In genomic region chr3:70824785-70825184, GRCh38 we compare ENCODE assay signal across 12 cellular contexts.
DNase-seq lines count a peak whose midpoint lies in the region; ATAC-seq and TF ChIP-seq lines count a peak whose summit lies in the region.
"Had no signal": no experiment of that assay in that cellular context is flagged by ENCODE, and none has a peak within 500 bp of the region (broad histone marks: within the 10 kb centered on the region; RNA-seq: fewer than 3 reads in every experiment).

No MANE protein-coding gene starts in this region.

- H3K9me3 Mint-ChIP-seq in stimulated activated memory B cell treated with anti-CD40 and anti-IgM and Interleukin-4, amounts not matched to agents 10 μg/mL and 1 μg/mL and 100 μg/mL, for 72 hours = no peaks in the 10 kb centered on the region
- H3K9me3 Mint-ChIP-seq: activated CD4-positive, alpha-beta memory T cell treated with anti-CD3 and anti-CD28 coated beads for 36 hours had no signal

- H3K36me3 ChIP-seq in RWPE2 (ENCODE audit: low read depth) (no peaks in the 10 kb centered on the region), skeletal muscle satellite cell (ENCODE audit: insufficient read depth, low read length) (no peaks in the 10 kb centered on the region)

- ATAC-seq in RWPE2 (ENCODE audit: low read depth) (peak; percentile 98), HG02623 (IDR thresholded peaks at IDR 0.05; ENCODE audit: unreplicated experiment) (no peak)
- ATAC-seq in stimulated activated memory B cell treated with anti-CD40 and anti-IgM and Interleukin-4, amounts not matched to agents 10 μg/mL and 1 μg/mL and 100 μg/mL, for 72 hours = no peak
- ATAC-seq: psoas muscle had no signal

- no peak overlapping the region for H3K4me3 ChIP-seq in RWPE2 (ENCODE audit: severe bottlenecking)
- no peak overlapping the region for H3K4me3 ChIP-seq in fibroblast of mammary gland (ENCODE audit: control insufficient read depth, low read depth, low read length)
- H3K4me3 ChIP-seq in skeletal muscle satellite cell (ENCODE audit: low read length) = no peak overlapping the region
- H3K4me3 ChIP-seq: psoas muscle had no signal

- DNase-seq in HCEC 1CT = peak; percentile 52
- no peak for DNase-seq in RWPE2 (ENCODE audit: low spot score)
- DNase-seq in fibroblast of mammary gland (ENCODE audit: low read depth) = peak; percentile 94
- DNase-seq in SIG-M5 (lab: John Stamatoyannopoulos, UW) = no peak
- DNase-seq in DMS79 (lab: John Stamatoyannopoulos, UW) = no peak
- DNase-seq: activated CD4-positive, alpha-beta memory T cell treated with anti-CD3 and anti-CD28 coated beads for 36 hours; activated naive CD4-positive, alpha-beta T cell; NCI-H1436 had no signal

- H3K36me3 Mint-ChIP-seq in stimulated activated memory B cell treated with anti-CD40 and anti-IgM and Interleukin-4, amounts not matched to agents 10 μg/mL and 1 μg/mL and 100 μg/mL, for 72 hours = no peaks in the 10 kb centered on the region
- H3K36me3 Mint-ChIP-seq: activated CD4-positive, alpha-beta memory T cell treated with anti-CD3 and anti-CD28 coated beads for 36 hours had no signal

- peak overlapping the region; percentile 28 for H3K27ac ChIP-seq in RWPE2 (ENCODE audit: poor library complexity, severe bottlenecking)
- H3K27ac ChIP-seq: psoas muscle had no signal

- H3K4me3 Mint-ChIP-seq in stimulated activated memory B cell treated with anti-CD40 and anti-IgM and Interleukin-4, amounts not matched to agents 10 μg/mL and 1 μg/mL and 100 μg/mL, for 72 hours = no peak overlapping the region
- H3K4me3 Mint-ChIP-seq: activated CD4-positive, alpha-beta memory T cell treated with anti-CD3 and anti-CD28 coated beads for 36 hours had no signal

- H3K27me3 Mint-ChIP-seq in stimulated activated memory B cell treated with anti-CD40 and anti-IgM and Interleukin-4, amounts not matched to agents 10 μg/mL and 1 μg/mL and 100 μg/mL, for 72 hours = no peaks in the 10 kb centered on the region

- H3K4me2 ChIP-seq in skeletal muscle satellite cell (ENCODE audit: low read length) = peak overlapping the region; percentile 13

- H3K27ac Mint-ChIP-seq in stimulated activated memory B cell treated with anti-CD40 and anti-IgM and Interleukin-4, amounts not matched to agents 10 μg/mL and 1 μg/mL and 100 μg/mL, for 72 hours = no peak overlapping the region
- H3K27ac Mint-ChIP-seq: activated CD4-positive, alpha-beta memory T cell treated with anti-CD3 and anti-CD28 coated beads for 36 hours had no signal

- no peak for TF ChIP-seq CTCF in RWPE2 (IDR thresholded peaks at IDR 0.05; ENCODE audit: poor library complexity, severe bottlenecking)
- no peak for TF ChIP-seq CTCF in fibroblast of mammary gland (conservative IDR thresholded peaks at IDR 0.05; ENCODE audit: control insufficient read depth, insufficient read depth, low read depth, low read length)

- H3K9me3 ChIP-seq in RWPE2 (ENCODE audit: severe bottlenecking) = no peaks in the 10 kb centered on the region
- H3K9me3 ChIP-seq in skeletal muscle satellite cell (replicated peaks; ENCODE audit: low read length) = no peaks in the 10 kb centered on the region
- H3K9me3 ChIP-seq: psoas muscle had no signal

- H3K4me1 Mint-ChIP-seq in stimulated activated memory B cell treated with anti-CD40 and anti-IgM and Interleukin-4, amounts not matched to agents 10 μg/mL and 1 μg/mL and 100 μg/mL, for 72 hours = no peaks in the 10 kb centered on the region

- H3K4me1 ChIP-seq in RWPE2 (ENCODE audit: insufficient read depth, poor library complexity, severe bottlenecking) = peaks cover 13% of the 10 kb centered on the region
- peaks cover 27% of the 10 kb centered on the region for H3K4me1 ChIP-seq in skeletal muscle satellite cell (ENCODE audit: control insufficient read depth, insufficient read depth, low read length)
- H3K4me1 ChIP-seq: psoas muscle had no signal

- H3K27me3 ChIP-seq in RWPE2 (ENCODE audit: insufficient read depth, poor library complexity, severe bottlenecking) (no peaks in the 10 kb centered on the region), skeletal muscle satellite cell (ENCODE audit: control insufficient read depth, insufficient read depth, low read length) (no peaks in the 10 kb centered on the region)

- H3K9ac ChIP-seq in skeletal muscle satellite cell (ENCODE audit: low read depth, low read length) = no peak overlapping the region

Comparison
In these comparisons a context has a peak if more than half of its experiments do, and no peak if none do; other contexts are left out.
1. DNase-seq: peak in HCEC 1CT (single experiment) and fibroblast of mammary gland (single experiment); none in RWPE2 (single experiment), SIG-M5 (single experiment) and DMS79 (single experiment).